15 cellular contexts compared by ENCODE assay signal in the genomic region with DNA sequence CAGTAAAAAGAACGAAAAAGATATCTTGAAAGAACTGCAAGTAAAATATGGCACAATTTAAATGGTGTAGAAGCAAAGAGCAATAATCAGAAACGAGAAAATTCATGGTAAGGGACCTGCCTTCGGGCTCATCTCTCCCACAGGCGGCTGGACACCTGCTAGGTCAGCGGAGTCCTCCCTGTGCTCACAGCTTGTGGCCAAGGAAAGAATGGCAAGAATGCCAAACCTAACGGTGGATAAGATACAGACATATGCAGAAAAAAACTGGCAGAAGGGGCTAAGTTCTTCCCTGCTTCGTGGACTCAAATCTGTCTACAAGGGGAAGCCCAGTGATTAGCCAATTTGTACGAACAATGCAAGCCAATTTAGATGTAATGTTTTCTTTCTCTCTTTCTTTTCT.
"Had no signal": no experiment of that assay in that cellular context is flagged by ENCODE, and none has a peak within 500 bp of the region (broad histone marks: within the 10 kb centered on the region; RNA-seq: fewer than 3 reads in every experiment).

No MANE protein-coding gene starts in this region.

- ATAC-seq: activated CD4-positive, alpha-beta T cell treated with anti-CD3 and anti-CD28 coated beads for 36 hours; right cardiac atrium had no signal

- H3K4me2 ChIP-seq: smooth muscle cell had no signal

- H3K27ac ChIP-seq: ascending aorta, foreskin keratinocyte, neutrophil had no signal

- FAIRE-seq: colon, kidney had no signal

- H3K4me3 ChIP-seq: ascending aorta, smooth muscle cell had no signal

- H3K27me3 ChIP-seq: ascending aorta, foreskin keratinocyte, neutrophil had no signal

- H3K4me1 ChIP-seq: ascending aorta, foreskin keratinocyte had no signal

- DNase-seq: activated CD4-positive, alpha-beta memory T cell treated with anti-CD3 and anti-CD28 coated beads, Interleukin-2, amount 10 ng/mL, durations not matched to agents 7 days and 5 days; activated CD4-positive, alpha-beta T cell treated with anti-CD3 and anti-CD28 coated beads for 36 hours; activated gamma-delta T cell treated with Interleukin-2 at 50 U/mL for 16 hours; activated naive CD8-positive, alpha-beta T cell treated with anti-CD3 and anti-CD28 coated beads, Interleukin-2, amount 10 ng/mL, durations not matched to agents 7 days and 5 days; activated T-cell treated with anti-CD3 and anti-CD28 coated beads, Interleukin-2, amount 50 U/mL, for 48 hours; foreskin keratinocyte; kidney; naive B cell; posterior cingulate gyrus; right cardiac atrium; T-helper 9 cell had no signal

- H3K9me3 ChIP-seq: ascending aorta, neutrophil had no signal

- H3K36me3 ChIP-seq: ascending aorta, neutrophil had no signal
